In genomic region chr17:46163929-46164594, GRCh38 we compare ENCODE assay signal across 17 cellular contexts. TPM values are rescaled to one million over a fixed set of nuclear protein-coding genes. Genes with fewer than 3 reads are reported as not detected.
DNase-seq lines count a peak whose midpoint lies in the region; ATAC-seq, FAIRE-seq and TF ChIP-seq lines count a peak whose summit lies in the region.
"Had no signal": no experiment of that assay in that cellular context is flagged by ENCODE, and none has a peak within 500 bp of the region (broad histone marks: within the 10 kb centered on the region; RNA-seq: fewer than 3 reads in every experiment).

No MANE protein-coding gene starts in this region.

- peaks cover 18% of the 10 kb centered on the region for H4K20me1 ChIP-seq in keratinocyte (ENCODE audit: control insufficient read depth, extremely low read depth, insufficient read depth, low read length)

- H3K4me3 ChIP-seq in breast epithelium (no peak overlapping the region), keratinocyte (ENCODE audit: control insufficient read depth in 2 of 3, extremely low read depth in 1 of 3, insufficient read depth in 2 of 3, low read depth in 1 of 3, low read length in 3 of 3) (peak overlapping the region in 2 of 3 experiments; percentile 25 to 49)
- H3K4me3 ChIP-seq: colonic mucosa, GM23248, lower lobe of right lung, tibial artery had no signal

- H3K36me3 ChIP-seq in breast epithelium (no peaks in the 10 kb centered on the region), keratinocyte (ENCODE audit: control insufficient read depth in 2 of 2, extremely low read depth in 1 of 2, insufficient read depth in 2 of 2, low read length in 2 of 2) (peaks cover 3 to 4% of the 10 kb centered on the region in 2 experiments)
- H3K36me3 ChIP-seq: colonic mucosa, tibial artery had no signal

- no peak overlapping the region for H3K27ac ChIP-seq in breast epithelium
- peak overlapping the region; percentile 59 for H3K27ac ChIP-seq in keratinocyte (ENCODE audit: control insufficient read depth, insufficient read depth, low read length)
- H3K27ac ChIP-seq: colonic mucosa, GM23248, lower lobe of right lung, tibial artery had no signal

- H3K4me3 Mint-ChIP-seq in MCF 10A (ENCODE audit: unreplicated experiment) (no peak overlapping the region), type B pancreatic cell (no peak overlapping the region)
- no peak overlapping the region for H3K4me3 Mint-ChIP-seq in activated naive CD8-positive, alpha-beta T cell treated with anti-CD3 and anti-CD28 coated beads for 36 hours

- peaks cover 96% of the 10 kb centered on the region for H3K79me2 ChIP-seq in keratinocyte (ENCODE audit: control insufficient read depth, insufficient read depth, low read length)

- DNase-seq in MCF 10A (ENCODE audit: unreplicated experiment), result no peak
- DNase-seq in breast epithelium (ENCODE audit: low spot score in 2 of 2), result no peak
- no peak for DNase-seq in activated naive CD8-positive, alpha-beta T cell treated with anti-CD3 and anti-CD28 coated beads for 36 hours
- no peak for DNase-seq in keratinocyte (ENCODE audit: low read depth, low spot score)
- no peak for DNase-seq in type B pancreatic cell (ENCODE audit: extremely low spot score, unreplicated experiment)
- no peak for DNase-seq in activated gamma-delta T cell (lab: John Stamatoyannopoulos, UW)
- DNase-seq: colonic mucosa, DMS53, GM23248, lower lobe of right lung, MM.1S, NCI-H2081, right cardiac atrium, tibial artery had no signal

- ATAC-seq in HG03196 (IDR thresholded peaks at IDR 0.05; ENCODE audit: unreplicated experiment) (no peak), GM19467 (IDR thresholded peaks at IDR 0.05; ENCODE audit: unreplicated experiment) (no peak)
- ATAC-seq: Panc1 had no signal

- H3K9me3 Mint-ChIP-seq in MCF 10A (ENCODE audit: unreplicated experiment), result peaks cover 11% of the 10 kb centered on the region
- no peaks in the 10 kb centered on the region for H3K9me3 Mint-ChIP-seq in activated naive CD8-positive, alpha-beta T cell treated with anti-CD3 and anti-CD28 coated beads for 36 hours
- peaks cover 8% of the 10 kb centered on the region for H3K9me3 Mint-ChIP-seq in type B pancreatic cell

- no peak for TF ChIP-seq POLR2A in breast epithelium (IDR thresholded peaks at IDR 0.05)

- H3K27ac Mint-ChIP-seq in MCF 10A (ENCODE audit: low read depth, unreplicated experiment) (peak overlapping the region; percentile 4), type B pancreatic cell (peak overlapping the region; percentile 21)
- H3K27ac Mint-ChIP-seq in activated naive CD8-positive, alpha-beta T cell treated with anti-CD3 and anti-CD28 coated beads for 36 hours, result peak overlapping the region; percentile 30

- intact Hi-C loops in MCF 10A (cut with micrococcal nuclease) (no loop called here), breast epithelium (cut with DNase I; ENCODE audit: low total_unique reads) (no loop called here)

- no peaks in the 10 kb centered on the region for H3K27me3 ChIP-seq in breast epithelium
- no peaks in the 10 kb centered on the region for H3K27me3 ChIP-seq in keratinocyte (ENCODE audit: control insufficient read depth, extremely low read depth, insufficient read depth, low read length)
- H3K27me3 ChIP-seq: colonic mucosa, tibial artery had no signal

- H3K9me3 ChIP-seq in breast epithelium (no peaks in the 10 kb centered on the region), keratinocyte (ENCODE audit: control insufficient read depth, low read depth, low read length) (no peaks in the 10 kb centered on the region)
- H3K9me3 ChIP-seq: colonic mucosa, lower lobe of right lung, tibial artery had no signal

- H3K4me2 ChIP-seq in keratinocyte (ENCODE audit: control insufficient read depth, extremely low read depth, insufficient read depth, low read depth, low read length), result peak overlapping the region; percentile 72

- dilution Hi-C loops in keratinocyte (cut with MboI; ENCODE audit: extremely low pct_ligation_motif_present, low sequenced_read_pairs), result no loop called here

- BruUV-seq in MCF 10A (replicated peaks; lab: Mats Ljungman, UMichigan), result no TSS peak

- POLR2A ChIA-PET in MCF 10A (lab: Yijun Ruan, JAX), result interaction anchor here (0.9 to 2.0 kb wide), 4 partner anchors 9 to 70 kb away, joined by 3 to 4 read pairs (median 3); no protein-coding TSS in a partner anchor

- H2AFZ ChIP-seq in keratinocyte (ENCODE audit: control insufficient read depth, low read length), result no peak overlapping the region
- H2AFZ ChIP-seq: GM23248 had no signal

- H3K36me3 Mint-ChIP-seq in MCF 10A (ENCODE audit: insufficient read depth, unreplicated experiment) (peaks cover 36% of the 10 kb centered on the region), type B pancreatic cell (peaks cover 42% of the 10 kb centered on the region)
- peaks cover 40% of the 10 kb centered on the region for H3K36me3 Mint-ChIP-seq in activated naive CD8-positive, alpha-beta T cell treated with anti-CD3 and anti-CD28 coated beads for 36 hours

- peaks cover 52% of the 10 kb centered on the region for H3K4me1 Mint-ChIP-seq in MCF 10A (ENCODE audit: insufficient read depth, unreplicated experiment)
- H3K4me1 Mint-ChIP-seq in activated naive CD8-positive, alpha-beta T cell treated with anti-CD3 and anti-CD28 coated beads for 36 hours, result peaks cover 71% of the 10 kb centered on the region
- H3K4me1 Mint-ChIP-seq in type B pancreatic cell (ENCODE audit: unreplicated experiment), result peaks cover 56% of the 10 kb centered on the region

- H3K4me1 ChIP-seq in breast epithelium, result peaks cover 0 to 22% of the 10 kb centered on the region in 2 donors
- peaks cover 26% of the 10 kb centered on the region for H3K4me1 ChIP-seq in keratinocyte (ENCODE audit: control insufficient read depth, extremely low read depth, insufficient read depth, low read length)

- no peaks in the 10 kb centered on the region for H3K27me3 Mint-ChIP-seq in MCF 10A (ENCODE audit: insufficient read depth, unreplicated experiment)
- H3K27me3 Mint-ChIP-seq in activated naive CD8-positive, alpha-beta T cell treated with anti-CD3 and anti-CD28 coated beads for 36 hours, result no peaks in the 10 kb centered on the region
- no peaks in the 10 kb centered on the region for H3K27me3 Mint-ChIP-seq in type B pancreatic cell

- TF ChIP-seq CTCF in MCF 10A (IDR thresholded peaks at IDR 0.05; ENCODE audit: unreplicated experiment) (no peak), breast epithelium (IDR thresholded peaks at IDR 0.05) (no peak), keratinocyte (optimal IDR thresholded peaks at IDR 0.05 in 1 of 3, IDR thresholded peaks at IDR 0.05 in 1 of 3, conservative IDR thresholded peaks at IDR 0.05 in 1 of 3; ENCODE audit: extremely low read depth in 1 of 3, insufficient read depth in 2 of 3, low read length in 3 of 3) (no peak), type B pancreatic cell (conservative IDR thresholded peaks at IDR 0.05) (no peak)

- FAIRE-seq in keratinocyte (lab: Jason Lieb, UNC), result no peak

- H3K9ac ChIP-seq in keratinocyte (ENCODE audit: control insufficient read depth, extremely low read depth, insufficient read depth, low read length), result peak overlapping the region; percentile 38
- H3K9ac ChIP-seq: GM23248 had no signal

- H3K9me1 ChIP-seq in keratinocyte (ENCODE audit: control insufficient read depth, extremely low read depth, insufficient read depth, low read length), result peaks cover 3% of the 10 kb centered on the region

- CTCF ChIA-PET in MCF 10A (lab: Yijun Ruan, JAX), result interaction anchor here (0.6 to 0.9 kb wide), 2 partner anchors 21 to 95 kb away, joined by 3 read pairs; no protein-coding TSS in a partner anchor

RNA-seq across cellular contexts. Expression of gene KANSL1, which starts 29.2 kb away (rescaled TPM):
- 67.1 and 69.0 TPM in 2 replicates for total RNA-seq in MCF 10A (2022)
- 100 to 1,000 TPM in 2 of 3 donors, 10 to 100 TPM in 1; 59.5 to 142 (median 111) TPM for total RNA-seq in breast epithelium
- 10 to 100 TPM; 60.9 to 65.5 TPM for total RNA-seq in activated naive CD8-positive, alpha-beta T cell treated with anti-CD3 and anti-CD28 coated beads for 36 hours
- 10.2 to 17.6 TPM (median 13.7 TPM) in 3 replicates for polyA plus RNA-seq in keratinocyte
- polyA plus RNA-seq in keratinocyte (2011; ENCODE audit: low read depth), result 28.4 TPM
- polyA plus RNA-seq in keratinocyte (2011; cell fraction: cytosol; rRNA removed), result 10.7 and 18.2 TPM in 2 replicates
- 63.4 and 68.9 TPM in 2 replicates for polyA plus RNA-seq in keratinocyte (2011; cell fraction: nucleus; rRNA removed)
- 12.8 and 26.5 TPM in 2 replicates for polyA plus RNA-seq in keratinocyte (2012; ENCODE audit: low replicate concordance)
- 34.9 to 104 TPM (median 73.7 TPM) in 3 replicates for polyA minus RNA-seq in keratinocyte
- 44.5 TPM for polyA minus RNA-seq in keratinocyte (2011; cell fraction: cytosol; rRNA and poly(A)+ RNA removed)
- 91.0 and 157 TPM in 2 replicates for polyA minus RNA-seq in keratinocyte (2011; cell fraction: nucleus; rRNA and poly(A)+ RNA removed)
- total RNA-seq in type B pancreatic cell (ENCODE audit: low replicate concordance), result 85.4 and 129 TPM in 2 replicates

Comparison
In these comparisons a context has a peak if more than half of its experiments do, and no peak if none do; other contexts are left out.
1. H3K4me3 ChIP-seq: peak in keratinocyte (2 of 3); none in breast epithelium (0 of 3).
2. Peak in every context shown above with its lines, with median percentiles within 50 percentile points of each other: H3K27ac Mint-ChIP-seq.